15 cellular contexts compared by ENCODE assay signal in genomic region chr4:88975925-88976511, GRCh38.
"Had no signal": no experiment of that assay in that cellular context is flagged by ENCODE, and none has a peak within 500 bp of the region (broad histone marks: within the 10 kb centered on the region; RNA-seq: fewer than 3 reads in every experiment).

No MANE protein-coding gene starts in this region.

- H3K4me3 Mint-ChIP-seq: activated CD4-positive, alpha-beta memory T cell treated with anti-CD3 and anti-CD28 coated beads for 36 hours; activated naive CD8-positive, alpha-beta T cell treated with anti-CD3 and anti-CD28 coated beads for 36 hours; activated T-cell treated with anti-CD3 and anti-CD28 coated beads, Interleukin-2, amount 50 U/mL, for 4 hours; immature natural killer cell; natural killer cell; stimulated activated naive CD8-positive, alpha-beta T cell treated with anti-CD3 and anti-CD28 coated beads, Interleukin-15, amount 100 ng/mL, for 72 hours; T-helper 2 cell treated with Interferon-gamma antibody and Interleukin-4, amounts not matched to agents 5 μg/mL and 100 μg/mL, for 36 hours had no signal

- H3K36me3 ChIP-seq: ascending aorta, prostate gland had no signal

- ATAC-seq: activated T-cell treated with anti-CD3 and anti-CD28 coated beads, Interleukin-2, amount 50 U/mL, for 4 hours; natural killer cell; stimulated activated naive CD8-positive, alpha-beta T cell treated with anti-CD3 and anti-CD28 coated beads, Interleukin-15, amount 100 ng/mL, for 72 hours had no signal

- H3K27me3 Mint-ChIP-seq: activated CD4-positive, alpha-beta memory T cell treated with anti-CD3 and anti-CD28 coated beads for 36 hours; activated naive CD8-positive, alpha-beta T cell treated with anti-CD3 and anti-CD28 coated beads for 36 hours; stimulated activated naive CD8-positive, alpha-beta T cell treated with anti-CD3 and anti-CD28 coated beads, Interleukin-15, amount 100 ng/mL, for 72 hours had no signal

- H3K27me3 ChIP-seq: ascending aorta had no signal

- H3K9me3 ChIP-seq: prostate gland had no signal

- H3K4me3 ChIP-seq: ascending aorta, lung, prostate gland had no signal

- DNase-seq: activated CD4-positive, alpha-beta memory T cell treated with anti-CD3 and anti-CD28 coated beads for 36 hours; activated CD4-positive, alpha-beta T cell treated with anti-CD3 and anti-CD28 coated beads for 1 hour; activated effector memory CD4-positive, alpha-beta T cell treated with anti-CD3 and anti-CD28 coated beads, Interleukin-2, amount 50 U/mL, for 16 hours; activated naive CD8-positive, alpha-beta T cell treated with anti-CD3 and anti-CD28 coated beads for 36 hours; activated T-cell treated with anti-CD3 and anti-CD28 coated beads, Interleukin-2, amount 50 U/mL, for 4 hours; immature natural killer cell; natural killer cell; occipital lobe; stimulated activated CD4-positive, alpha-beta T cell treated with anti-CD3 and anti-CD28 coated beads, Interleukin-4, amount 100 ng/mL, for 1 hour; stimulated activated CD8-positive, alpha-beta memory T cell treated with anti-CD3 and anti-CD28 coated beads, Interleukin-4, amount 100 ng/mL, for 48 hours; stimulated activated naive CD8-positive, alpha-beta T cell treated with anti-CD3 and anti-CD28 coated beads, Interleukin-15, amount 100 ng/mL, for 72 hours had no signal

- H3K4me1 ChIP-seq: ascending aorta, prostate gland had no signal

- H3K27ac Mint-ChIP-seq: activated CD4-positive, alpha-beta memory T cell treated with anti-CD3 and anti-CD28 coated beads for 36 hours; activated naive CD8-positive, alpha-beta T cell treated with anti-CD3 and anti-CD28 coated beads for 36 hours; immature natural killer cell; natural killer cell; stimulated activated naive CD8-positive, alpha-beta T cell treated with anti-CD3 and anti-CD28 coated beads, Interleukin-15, amount 100 ng/mL, for 72 hours; T-helper 2 cell treated with Interferon-gamma antibody and Interleukin-4, amounts not matched to agents 5 μg/mL and 100 μg/mL, for 36 hours had no signal

- H3K4me1 Mint-ChIP-seq: activated naive CD8-positive, alpha-beta T cell treated with anti-CD3 and anti-CD28 coated beads for 36 hours; immature natural killer cell; natural killer cell; stimulated activated naive CD8-positive, alpha-beta T cell treated with anti-CD3 and anti-CD28 coated beads, Interleukin-15, amount 100 ng/mL, for 72 hours had no signal

- H3K36me3 Mint-ChIP-seq: activated CD4-positive, alpha-beta memory T cell treated with anti-CD3 and anti-CD28 coated beads for 36 hours; natural killer cell had no signal

- H3K27ac ChIP-seq: ascending aorta, prostate gland had no signal

- H3K9me3 Mint-ChIP-seq: natural killer cell; T-helper 2 cell treated with Interferon-gamma antibody and Interleukin-4, amounts not matched to agents 5 μg/mL and 100 μg/mL, for 36 hours had no signal
